8 cellular contexts compared by ENCODE assay signal in the genomic region with DNA sequence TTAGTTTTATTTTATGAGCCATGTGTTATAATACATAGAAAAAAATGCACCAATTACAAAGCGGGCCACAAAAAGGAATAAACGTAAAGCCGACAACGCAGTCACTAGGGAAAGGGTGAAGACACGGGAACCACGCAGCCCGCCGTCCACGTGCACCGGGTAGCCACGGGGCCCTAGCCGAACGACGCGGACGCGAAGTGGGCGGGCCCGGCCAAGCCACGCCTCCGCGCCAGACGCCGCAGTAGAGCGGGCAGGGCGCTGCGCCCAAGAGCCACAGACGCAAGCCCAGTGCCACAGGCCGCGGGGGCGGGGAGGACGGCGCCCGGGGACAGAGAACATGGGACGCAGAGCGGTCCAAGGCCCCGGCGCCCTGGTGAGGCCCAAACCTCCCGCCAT. TPM values are rescaled to one million over a fixed set of nuclear protein-coding genes. Genes with fewer than 3 reads are reported as not detected.
DNase-seq lines count a peak whose midpoint lies in the region; ATAC-seq lines count a peak whose summit lies in the region.

A gene with protein sequence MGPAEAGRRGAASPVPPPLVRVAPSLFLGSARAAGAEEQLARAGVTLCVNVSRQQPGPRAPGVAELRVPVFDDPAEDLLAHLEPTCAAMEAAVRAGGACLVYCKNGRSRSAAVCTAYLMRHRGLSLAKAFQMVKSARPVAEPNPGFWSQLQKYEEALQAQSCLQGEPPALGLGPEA (plus strand): TSS at position 274 of the 396 bp plus-strand sequence. CDS start 328 bp downstream, outside the sequence.

- peak; percentile 60 for ATAC-seq in GM18868 (IDR thresholded peaks at IDR 0.05; ENCODE audit: unreplicated experiment)
- peak; percentile 52 for ATAC-seq in HG03095 (IDR thresholded peaks at IDR 0.05; ENCODE audit: unreplicated experiment)

- no peaks in the 10 kb centered on the region for H3K27me3 ChIP-seq in layer of hippocampus (ENCODE audit: control insufficient read depth, insufficient read depth, low read length)

- peak within 1 kb of the TSS; percentile 97 for H3K27ac ChIP-seq in layer of hippocampus (ENCODE audit: low read depth, low read length)

- DNase-seq in AG08396 (ENCODE audit: low spot score) (peak; percentile 95), NCI-H345 (lab: John Stamatoyannopoulos, UW) (peak; percentile 92), cerebellum (ENCODE audit: low spot score) (peak; percentile 93)
- peak; percentile 94 for DNase-seq in activated CD4-positive, CD25-positive, alpha-beta regulatory T cell treated with anti-CD3 and anti-CD28 coated beads, Interleukin-2, amount 50 U/mL, for 72 hours
- DNase-seq in stimulated activated CD4-positive, alpha-beta T cell treated with anti-CD3 and anti-CD28 coated beads, Interleukin-1b, Interleukin-23, amount 100 ng/mL, for 48 hours, result peak; percentile 92

RNA-seq across cellular contexts. Expression of the gene that starts here (rescaled TPM):
- 3.1 TPM for total RNA-seq in cerebellum

Comparison
In these comparisons a context has a peak if more than half of its experiments do, and no peak if none do; other contexts are left out.
1. Peak in every context shown above with its lines: DNase-seq, ATAC-seq and H3K27ac ChIP-seq.